ENCODE assay signal across 25 cellular contexts in the genomic region with DNA sequence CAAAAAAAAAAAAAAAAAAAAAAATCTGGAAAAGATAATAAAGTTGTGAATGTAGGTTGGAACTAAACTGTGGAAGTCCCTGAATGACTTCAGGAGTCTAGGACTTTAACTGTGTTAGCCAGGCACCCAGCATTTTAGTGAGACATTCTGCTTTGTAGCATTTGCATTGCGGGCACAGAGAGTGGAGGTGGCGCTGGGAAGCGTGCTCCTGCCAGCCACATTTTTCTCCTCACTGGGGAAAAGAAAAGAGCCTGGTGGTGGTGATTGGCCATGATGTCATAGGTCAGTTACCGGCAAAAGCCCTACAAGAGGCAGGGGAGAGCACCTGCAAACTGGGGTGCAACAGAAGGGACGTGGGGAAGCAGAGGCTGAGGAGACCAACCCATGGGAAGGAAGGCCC.
"Had no signal": no experiment of that assay in that cellular context is flagged by ENCODE, and none has a peak within 500 bp of the region (broad histone marks: within the 10 kb centered on the region; RNA-seq: fewer than 3 reads in every experiment).

No MANE protein-coding gene starts in this region.

- H3K27me3 Mint-ChIP-seq: activated naive CD4-positive, alpha-beta T cell treated with anti-CD3 and anti-CD28 coated beads, Interleukin-2, amount 50 U/mL, for 24 hours; activated T-cell treated with anti-CD3 and anti-CD28 coated beads, Interleukin-2, amount 50 U/mL, for 24 hours; effector memory CD8-positive, alpha-beta T cell had no signal

- H3K4me1 Mint-ChIP-seq: activated naive CD4-positive, alpha-beta T cell treated with anti-CD3 and anti-CD28 coated beads, Interleukin-2, amount 50 U/mL, for 24 hours had no signal

- H3K27ac Mint-ChIP-seq: activated naive CD4-positive, alpha-beta T cell treated with anti-CD3 and anti-CD28 coated beads for 36 hours had no signal

- ATAC-seq: activated T-cell treated with anti-CD3 and anti-CD28 coated beads, Interleukin-2, amount 50 U/mL, for 72 hours; body of pancreas; effector memory CD8-positive, alpha-beta T cell; gastroesophageal sphincter; heart right ventricle had no signal

- DNase-seq: activated CD4-positive, alpha-beta T cell treated with anti-CD3 and anti-CD28 coated beads for 4 hours; activated CD4-positive, alpha-beta T cell treated with anti-CD3 and anti-CD28 coated beads, Interleukin-2, amount 50 U/mL, for 1 hour; activated CD4-positive, alpha-beta T cell treated with anti-CD3 and anti-CD28 coated beads, Interleukin-2, amount 50 U/mL, for 48 hours; activated CD4-positive, CD25-positive, alpha-beta regulatory T cell; activated CD4-positive, CD25-positive, alpha-beta regulatory T cell treated with anti-CD3 and anti-CD28 coated beads, Interleukin-2, amount 50 U/mL, for 72 hours; activated CD8-positive, alpha-beta memory T cell treated with anti-CD3 and anti-CD28 coated beads, Interleukin-2, amount 50 U/mL, for 48 hours; activated effector memory CD4-positive, alpha-beta T cell treated with Interleukin-2 at 50 U/mL for 16 hours; activated gamma-delta T cell treated with Interleukin-2 at 50 U/mL for 16 hours; activated naive CD4-positive, alpha-beta T cell treated with anti-CD3 and anti-CD28 coated beads for 36 hours; activated T-cell treated with anti-CD3 and anti-CD28 coated beads for 4 hours; activated T-cell treated with anti-CD3 and anti-CD28 coated beads, Interleukin-2, amount 50 U/mL, for 24 hours; activated T-cell treated with anti-CD3 and anti-CD28 coated beads, Interleukin-2, amount 50 U/mL, for 72 hours; adrenal gland; aorta; body of pancreas; colonic mucosa; dermis blood vessel endothelial cell; effector CD4-positive, alpha-beta T cell; effector memory CD8-positive, alpha-beta T cell; esophagus squamous epithelium; foreskin melanocyte; heart right ventricle; T-helper 2 cell had no signal

- H3K9me3 Mint-ChIP-seq: activated naive CD4-positive, alpha-beta T cell treated with anti-CD3 and anti-CD28 coated beads for 36 hours; activated naive CD4-positive, alpha-beta T cell treated with anti-CD3 and anti-CD28 coated beads, Interleukin-2, amount 50 U/mL, for 24 hours; activated T-cell treated with anti-CD3 and anti-CD28 coated beads, Interleukin-2, amount 50 U/mL, for 24 hours; activated T-cell treated with anti-CD3 and anti-CD28 coated beads, Interleukin-2, amount 50 U/mL, for 72 hours; effector memory CD8-positive, alpha-beta T cell had no signal

- H3K4me3 Mint-ChIP-seq: activated naive CD4-positive, alpha-beta T cell treated with anti-CD3 and anti-CD28 coated beads for 36 hours; activated naive CD4-positive, alpha-beta T cell treated with anti-CD3 and anti-CD28 coated beads, Interleukin-2, amount 50 U/mL, for 24 hours; activated T-cell treated with anti-CD3 and anti-CD28 coated beads, Interleukin-2, amount 50 U/mL, for 24 hours; activated T-cell treated with anti-CD3 and anti-CD28 coated beads, Interleukin-2, amount 50 U/mL, for 72 hours; effector memory CD8-positive, alpha-beta T cell had no signal
